Comparison of ENCODE assay signal across 9 cellular contexts in the genomic region with DNA sequence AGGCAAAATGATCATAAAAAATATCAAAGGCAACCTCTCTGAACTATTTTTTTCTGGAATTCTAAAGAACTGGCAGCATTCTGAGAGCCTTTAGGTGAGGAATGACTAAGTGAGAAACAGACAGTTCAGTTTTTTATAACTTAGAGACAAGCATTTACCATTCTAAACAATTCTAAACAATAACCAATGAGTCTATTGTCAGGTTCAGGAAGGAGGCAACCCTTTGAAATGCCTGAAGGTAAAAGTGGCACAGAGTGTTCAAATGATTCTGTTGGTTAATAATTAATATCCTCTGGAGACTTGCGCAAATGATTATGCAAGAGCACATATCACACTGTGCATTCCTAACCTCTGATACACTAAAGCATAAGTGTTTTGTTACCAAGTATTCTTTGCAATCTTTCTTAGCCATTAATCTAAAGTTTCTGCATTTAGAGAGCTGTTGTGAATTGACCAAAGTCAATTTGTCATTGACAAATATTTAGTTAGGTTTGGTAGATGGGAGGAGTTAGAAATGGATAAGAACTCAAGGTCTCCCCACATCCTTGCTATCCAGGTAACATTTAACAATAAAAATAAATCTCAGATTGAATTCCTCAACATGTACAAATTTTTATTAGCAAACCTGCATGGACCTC. TPM values are rescaled to one million over a fixed set of nuclear protein-coding genes. Genes with fewer than 3 reads are reported as not detected.
DNase-seq lines count a peak whose midpoint lies in the region; ATAC-seq, FAIRE-seq and TF ChIP-seq lines count a peak whose summit lies in the region.
"Had no signal": no experiment of that assay in that cellular context is flagged by ENCODE, and none has a peak within 500 bp of the region (broad histone marks: within the 10 kb centered on the region; RNA-seq: fewer than 3 reads in every experiment).

No MANE protein-coding gene starts in this region.

- intact Hi-C loops in Caco-2 (cut with micrococcal nuclease; ENCODE audit: unreplicated experiment) (loop anchor here (1.0 to 10.0 kb wide), 6 partner anchors 9 to 369 kb away; partner anchors contain the start of gene TGFBR2), PC-3 (cut with micrococcal nuclease) (loop anchor here (1.0 to 2.0 kb wide), 9 partner anchors 9 to 398 kb away; partner anchors contain the start of gene TGFBR2), pancreas (cut with DNase I) (no loop called here)

- H3K4me2 ChIP-seq in PC-3 (ENCODE audit: low read length) (peak overlapping the region; percentile 56), fibroblast of lung (ENCODE audit: extremely low read depth, insufficient read depth, low read length) (no peak overlapping the region)

- CTCF ChIA-PET in Caco-2 (lab: Charles Lee) (interaction anchor here (0.6 kb wide), 2 partner anchors 9 to 71 kb away, joined by 3 to 6 read pairs; partner anchors contain the start of gene TGFBR2), PC-3 (lab: Charles Lee) (no interaction called here)

- H4K20me1 ChIP-seq in PC-3 (ENCODE audit: low read length) (no peaks in the 10 kb centered on the region), fibroblast of lung (ENCODE audit: control insufficient read depth, extremely low read depth, insufficient read depth, low read length) (no peaks in the 10 kb centered on the region)

- H3K9me3 Mint-ChIP-seq in Caco-2 (ENCODE audit: unreplicated experiment), result peaks cover 7% of the 10 kb centered on the region
- H3K9me3 Mint-ChIP-seq in activated naive CD8-positive, alpha-beta T cell treated with anti-CD3 and anti-CD28 coated beads, Interleukin-2, amount 50 U/mL, for 24 hours, result no peaks in the 10 kb centered on the region

- DNase-seq in Caco-2 (peak; percentile 63 to 79), PC-3 (peak; percentile 98), fibroblast of lung (ENCODE audit: low read depth in 2 of 2) (peak; percentile 87 to 94), pancreas (peak in 2 of 6 donors; percentile 27 to 39), ecto neural progenitor cell (ENCODE audit: low spot score) (no peak)
- no peak for DNase-seq in activated naive CD8-positive, alpha-beta T cell treated with anti-CD3 and anti-CD28 coated beads, Interleukin-2, amount 50 U/mL, for 24 hours
- DNase-seq: NCI-H2227 treated with DMSO at 0.1 percent for 48 hours had no signal

- peaks cover 5% of the 10 kb centered on the region for H3F3A ChIP-seq in PC-3 (ENCODE audit: low read length, unreplicated experiment)

- H3K9me2 ChIP-seq in PC-3 (replicated peaks; ENCODE audit: low read length), result no peaks in the 10 kb centered on the region

- 6 to 11% methylated on average over 1 of the region's 1 CpG for WGBS in pancreas, 2 donors

- H3K27ac ChIP-seq in PC-3 (ENCODE audit: low read length) (peak overlapping the region; percentile 88), fibroblast of lung (ENCODE audit: insufficient read depth, low read length) (no peak overlapping the region), pancreas (peak overlapping the region; percentile 67 to 86 (median 76))

- H2AFZ ChIP-seq in PC-3 (ENCODE audit: low read length) (no peak overlapping the region), fibroblast of lung (ENCODE audit: low read length) (no peak overlapping the region)

- TF ChIP-seq CTCF in Caco-2 (IDR thresholded peaks at IDR 0.05; ENCODE audit: insufficient read depth in 1 of 2, low read depth in 1 of 2, low read length in 1 of 2, severe bottlenecking in 1 of 2, unreplicated experiment in 1 of 2) (no peak), PC-3 (conservative IDR thresholded peaks at IDR 0.05; ENCODE audit: low read depth, low read length) (no peak), fibroblast of lung (conservative IDR thresholded peaks at IDR 0.05 in 1 of 2, IDR thresholded peaks at IDR 0.05 in 1 of 2; ENCODE audit: low read depth in 1 of 2, low read length in 2 of 2) (no peak), pancreas (IDR thresholded peaks at IDR 0.05) (no peak)

- H3K9me3 ChIP-seq in Caco-2 (no peaks in the 10 kb centered on the region), PC-3 (ENCODE audit: low read length) (no peaks in the 10 kb centered on the region), fibroblast of lung (ENCODE audit: control insufficient read depth, insufficient read depth, low read depth, low read length) (no peaks in the 10 kb centered on the region), pancreas (no peaks in the 10 kb centered on the region)

- BruUV-seq in Caco-2 (replicated peaks; lab: Mats Ljungman, UMichigan), result no TSS peak
- no TSS peak for BruUV-seq in PC-3 (replicated peaks; lab: Mats Ljungman, UMichigan)

- H3K36me3 ChIP-seq in Caco-2 (ENCODE audit: control insufficient read depth, insufficient read depth, low read length) (no peaks in the 10 kb centered on the region), PC-3 (ENCODE audit: low read depth, low read length) (no peaks in the 10 kb centered on the region), fibroblast of lung (ENCODE audit: control insufficient read depth, insufficient read depth, low read length) (no peaks in the 10 kb centered on the region), pancreas (no peaks in the 10 kb centered on the region)

- peaks cover 45% of the 10 kb centered on the region for H3K4me1 ChIP-seq in Caco-2
- H3K4me1 ChIP-seq in PC-3 (ENCODE audit: insufficient read depth, low read length), result peaks cover 35% of the 10 kb centered on the region
- peaks cover 5% of the 10 kb centered on the region for H3K4me1 ChIP-seq in fibroblast of lung (ENCODE audit: control insufficient read depth, extremely low read depth, insufficient read depth, low read length)
- peaks cover 20 to 29% (median 29%) of the 10 kb centered on the region in 3 donors for H3K4me1 ChIP-seq in pancreas

- peaks cover 16% of the 10 kb centered on the region for H3K4me1 Mint-ChIP-seq in Caco-2 (ENCODE audit: low read depth, unreplicated experiment)
- peaks cover 36% of the 10 kb centered on the region for H3K4me1 Mint-ChIP-seq in activated naive CD8-positive, alpha-beta T cell treated with anti-CD3 and anti-CD28 coated beads, Interleukin-2, amount 50 U/mL, for 24 hours

- peak overlapping the region; percentile 31 for H3K4me3 Mint-ChIP-seq in Caco-2 (ENCODE audit: unreplicated experiment)
- no peak overlapping the region for H3K4me3 Mint-ChIP-seq in activated naive CD8-positive, alpha-beta T cell treated with anti-CD3 and anti-CD28 coated beads, Interleukin-2, amount 50 U/mL, for 24 hours

- POLR2A ChIA-PET in Caco-2 (lab: Charles Lee), result interaction anchor here (0.6 kb wide), 1 partner anchor 9 kb away, joined by 3 read pairs; the partner anchor contains the start of gene TGFBR2
- POLR2A ChIA-PET in PC-3 (lab: Charles Lee; ENCODE audit: unreplicated experiment), result interaction anchor here (0.6 kb wide), 1 partner anchor 1219 kb away, joined by 4 read pairs; no protein-coding TSS in a partner anchor

- H3K4me3 ChIP-seq in Caco-2 (ENCODE audit: low read depth, low read length) (no peak overlapping the region), PC-3 (ENCODE audit: low read length) (peak overlapping the region; percentile 18; the same call in 1 of the 2 replicates), fibroblast of lung (replicated peaks in 1 of 4; ENCODE audit: control extremely low read depth in 1 of 4, insufficient read depth in 1 of 4, low read depth in 3 of 4, low read length in 4 of 4) (no peak overlapping the region), pancreas (no peak overlapping the region)

- peak; percentile 85 for ATAC-seq in PC-3
- ATAC-seq in pancreas, result peak; percentile 94 to 98 (median 98)
- no peak for ATAC-seq in HG02852 (IDR thresholded peaks at IDR 0.05; ENCODE audit: unreplicated experiment)
- ATAC-seq in HG03439 (IDR thresholded peaks at IDR 0.05; ENCODE audit: unreplicated experiment), result no peak
- ATAC-seq in activated naive CD8-positive, alpha-beta T cell treated with anti-CD3 and anti-CD28 coated beads, Interleukin-2, amount 50 U/mL, for 24 hours, result no peak

- peak overlapping the region; percentile 89 for H3K27ac Mint-ChIP-seq in Caco-2 (ENCODE audit: unreplicated experiment)
- no peak overlapping the region for H3K27ac Mint-ChIP-seq in activated naive CD8-positive, alpha-beta T cell treated with anti-CD3 and anti-CD28 coated beads, Interleukin-2, amount 50 U/mL, for 24 hours

- H3K36me3 Mint-ChIP-seq in Caco-2 (ENCODE audit: insufficient read depth, unreplicated experiment), result peaks cover 10% of the 10 kb centered on the region
- H3K36me3 Mint-ChIP-seq in activated naive CD8-positive, alpha-beta T cell treated with anti-CD3 and anti-CD28 coated beads, Interleukin-2, amount 50 U/mL, for 24 hours (ENCODE audit: low read depth), result peaks cover 3% of the 10 kb centered on the region

- no peaks in the 10 kb centered on the region for H3K27me3 Mint-ChIP-seq in Caco-2 (ENCODE audit: insufficient read depth, unreplicated experiment)
- no peaks in the 10 kb centered on the region for H3K27me3 Mint-ChIP-seq in activated naive CD8-positive, alpha-beta T cell treated with anti-CD3 and anti-CD28 coated beads, Interleukin-2, amount 50 U/mL, for 24 hours

- H3K27me3 ChIP-seq in Caco-2 (replicated peaks; ENCODE audit: control insufficient read depth, insufficient read depth, low read length) (no peaks in the 10 kb centered on the region), PC-3 (ENCODE audit: low read length) (no peaks in the 10 kb centered on the region), fibroblast of lung (ENCODE audit: control insufficient read depth, insufficient read depth, low read length) (no peaks in the 10 kb centered on the region), pancreas (no peaks in the 10 kb centered on the region)

- H3K9ac ChIP-seq in PC-3 (ENCODE audit: low read length) (peak overlapping the region; percentile 52), fibroblast of lung (ENCODE audit: insufficient read depth, low read length) (no peak overlapping the region)

- H3K79me2 ChIP-seq in PC-3 (ENCODE audit: low read length), result no peaks in the 10 kb centered on the region
- H3K79me2 ChIP-seq in fibroblast of lung (ENCODE audit: control insufficient read depth, insufficient read depth, low read length), result no peaks in the 10 kb centered on the region

- peak; percentile 97 for FAIRE-seq in pancreas (lab: Jason Lieb, UNC)

RNA-seq across cellular contexts. Expression of gene TGFBR2, which starts 9.2 kb away (rescaled TPM):
- total RNA-seq in Caco-2 (2022) (40.5 and 41.9 TPM in 2 replicates), PC-3 (2014; rRNA removed) (48.2 and 55.9 TPM in 2 replicates), fibroblast of lung (86.5 and 93.0 TPM in 2 replicates), pancreas (10 to 100 TPM; 27.6 to 60.8 (median 36.8) TPM)
- polyA plus RNA-seq in fibroblast of lung (126 and 196 TPM in 2 replicates), pancreas (10 to 100 TPM in 1 of 2 donors, 1 to 10 TPM in 1; 9.0 to 28.6 TPM)
- 70.1 and 110 TPM in 2 replicates for polyA plus RNA-seq in fibroblast of lung (2012)
- 89.3 and 192 TPM in 2 replicates for polyA minus RNA-seq in fibroblast of lung (ENCODE audit: low replicate concordance)

Comparison
In these comparisons a context has a peak if more than half of its experiments do, and no peak if none do; other contexts are left out.
1. DNase-seq: peak in Caco-2 (2 of 2), PC-3 (single experiment) and fibroblast of lung (2 of 2); none in ecto neural progenitor cell (single experiment) and activated naive CD8-positive, alpha-beta T cell treated with anti-CD3 and anti-CD28 coated beads, Interleukin-2, amount 50 U/mL, for 24 hours (single experiment).
2. ATAC-seq: peak in PC-3 (single experiment) and pancreas (4 of 4); none in HG02852 (single experiment), HG03439 (single experiment) and activated naive CD8-positive, alpha-beta T cell treated with anti-CD3 and anti-CD28 coated beads, Interleukin-2, amount 50 U/mL, for 24 hours (single experiment).
3. intact Hi-C loops: an anchor here in Caco-2 (1.0 to 10.0 kb wide) and PC-3 (1.0 to 2.0 kb wide); none called in pancreas.